In genomic region chr1:156625436-156626078, GRCh38 we compare ENCODE assay signal across 8 cellular contexts. TPM values are rescaled to one million over a fixed set of nuclear protein-coding genes. Genes with fewer than 3 reads are reported as not detected.
A peak's percentile ranks its signal among the peaks of the same experiment; 100 is the strongest.
DNase-seq lines count a peak whose midpoint lies in the region; ATAC-seq and TF ChIP-seq lines count a peak whose summit lies in the region.

No MANE protein-coding gene starts in this region.

- H3K36me3 ChIP-seq in A673 (ENCODE audit: insufficient read depth, low read length, poor library complexity, severe bottlenecking) (no peaks in the 10 kb centered on the region), GM23248 (ENCODE audit: low read depth) (no peaks in the 10 kb centered on the region), SK-N-MC (ENCODE audit: insufficient read depth, low read length) (no peaks in the 10 kb centered on the region), left ventricle myocardium inferior (no peaks in the 10 kb centered on the region)

- H3K9me3 Mint-ChIP-seq in activated naive CD8-positive, alpha-beta T cell treated with anti-CD3 and anti-CD28 coated beads, Interleukin-2, amount 10 ng/mL, durations not matched to agents 7 days and 5 days = no peaks in the 10 kb centered on the region

- BruUV-seq in A673 (replicated peaks; lab: Mats Ljungman, UMichigan) = no TSS peak

- peak overlapping the region; percentile 36 for H3K4me3 ChIP-seq in A673 (ENCODE audit: low read depth, low read length, poor library complexity, severe bottlenecking)
- no peak overlapping the region for H3K4me3 ChIP-seq in GM23248
- H3K4me3 ChIP-seq in SK-N-MC = peak overlapping the region; percentile 43
- peak overlapping the region; percentile 63 for H3K4me3 ChIP-seq in left ventricle myocardium inferior
- H3K4me3 ChIP-seq in retinal pigment epithelial cell (ENCODE audit: low read length) = no peak overlapping the region

- H3K9me3 ChIP-seq in A673 (ENCODE audit: low read depth, low read length, poor library complexity, severe bottlenecking) (no peaks in the 10 kb centered on the region), GM23248 (ENCODE audit: low read depth) (no peaks in the 10 kb centered on the region), SK-N-MC (ENCODE audit: low read depth, low read length) (no peaks in the 10 kb centered on the region), left ventricle myocardium inferior (replicated peaks) (no peaks in the 10 kb centered on the region)

- peaks cover 5% of the 10 kb centered on the region for H3K4me1 Mint-ChIP-seq in activated naive CD8-positive, alpha-beta T cell treated with anti-CD3 and anti-CD28 coated beads, Interleukin-2, amount 10 ng/mL, durations not matched to agents 7 days and 5 days

- in situ Hi-C loops in GM23248 (cut with MboI) = no loop called here

- WGBS in GM23248 (ENCODE audit: low coverage in 1 of 2, low lambda C conversion rate in 2 of 2, missing lambda C conversion rate in 2 of 2), 2 experiments = 0 to 1% methylated on average over 26 to 43 of the region's 45 CpGs

- H3K9ac ChIP-seq in GM23248 (no peak overlapping the region), SK-N-MC (ENCODE audit: insufficient read length) (no peak overlapping the region)

- H3K27me3 ChIP-seq in A673 (replicated peaks; ENCODE audit: insufficient read depth, low read depth, low read length, poor library complexity) (peaks cover 58% of the 10 kb centered on the region), GM23248 (replicated peaks; ENCODE audit: insufficient read depth) (peaks cover 55% of the 10 kb centered on the region), left ventricle myocardium inferior (ENCODE audit: low read depth) (peaks cover 83% of the 10 kb centered on the region)

- H3K4me3 Mint-ChIP-seq in activated naive CD8-positive, alpha-beta T cell treated with anti-CD3 and anti-CD28 coated beads, Interleukin-2, amount 10 ng/mL, durations not matched to agents 7 days and 5 days = peak overlapping the region; percentile 32

- ATAC-seq in activated naive CD8-positive, alpha-beta T cell treated with anti-CD3 and anti-CD28 coated beads, Interleukin-2, amount 10 ng/mL, durations not matched to agents 7 days and 5 days (ENCODE audit: low read depth) = peak; percentile 46
- no peak for ATAC-seq in GM19455 (IDR thresholded peaks at IDR 0.05; ENCODE audit: unreplicated experiment)
- ATAC-seq in GM21528 (IDR thresholded peaks at IDR 0.05; ENCODE audit: low FRiP score, unreplicated experiment) = no peak

- no peak overlapping the region for H2AFZ ChIP-seq in GM23248

- peaks cover 16% of the 10 kb centered on the region for H3K4me1 ChIP-seq in A673 (ENCODE audit: insufficient read depth, low read length, poor library complexity, severe bottlenecking)
- H3K4me1 ChIP-seq in GM23248 (ENCODE audit: insufficient read depth) = no peaks in the 10 kb centered on the region
- H3K4me1 ChIP-seq in left ventricle myocardium inferior = peaks cover 35% of the 10 kb centered on the region

- POLR2A ChIA-PET in A673 (lab: Charles Lee; ENCODE audit: low non-redundant PET) = no interaction called here
- POLR2A ChIA-PET in activated naive CD8-positive, alpha-beta T cell treated with anti-CD3 and anti-CD28 coated beads, Interleukin-2, amount 10 ng/mL, durations not matched to agents 7 days and 5 days (lab: Charles Lee) = interaction anchor here (0.6 to 2.4 kb wide), 3 partner anchors 18 to 280 kb away, joined by 3 to 8 read pairs (median 3); no protein-coding TSS in a partner anchor

- intact Hi-C loops in A673 (cut with micrococcal nuclease; ENCODE audit: unreplicated experiment) (loop anchor here (1.0 to 2.0 kb wide), 2 partner anchors 32 to 53 kb away; no protein-coding TSS in a partner anchor), left ventricle myocardium inferior (cut with micrococcal nuclease) (loop anchor here (2.0 kb wide), 1 partner anchor 31 kb away; no protein-coding TSS in a partner anchor)

- H3K27ac ChIP-seq in A673 (ENCODE audit: low read depth, low read length, poor library complexity, severe bottlenecking) (no peak overlapping the region), GM23248 (no peak overlapping the region), SK-N-MC (no peak overlapping the region), left ventricle myocardium inferior (replicated peaks) (peak overlapping the region; percentile 79)

- H3K4me2 ChIP-seq in GM23248 (ENCODE audit: unreplicated experiment) = peak overlapping the region; percentile 48

- no peaks in the 10 kb centered on the region for H3K9me2 ChIP-seq in GM23248 (ENCODE audit: insufficient read depth)

- no peaks in the 10 kb centered on the region for H3K79me2 ChIP-seq in GM23248 (ENCODE audit: insufficient read depth)

- H3K36me3 Mint-ChIP-seq in activated naive CD8-positive, alpha-beta T cell treated with anti-CD3 and anti-CD28 coated beads, Interleukin-2, amount 10 ng/mL, durations not matched to agents 7 days and 5 days = no peaks in the 10 kb centered on the region

- TF ChIP-seq CTCF in A673 (conservative IDR thresholded peaks at IDR 0.05; ENCODE audit: low read depth, low read length) (peak; percentile 90), left ventricle myocardium inferior (IDR thresholded peaks at IDR 0.05; ENCODE audit: borderline replicate concordance) (peak; percentile 83), retinal pigment epithelial cell (conservative IDR thresholded peaks at IDR 0.05; ENCODE audit: low read depth, low read length) (peak; percentile 82)

- no peak overlapping the region for H3K27ac Mint-ChIP-seq in activated naive CD8-positive, alpha-beta T cell treated with anti-CD3 and anti-CD28 coated beads, Interleukin-2, amount 10 ng/mL, durations not matched to agents 7 days and 5 days

- no peaks in the 10 kb centered on the region for H4K20me1 ChIP-seq in GM23248 (ENCODE audit: insufficient read depth)

- peaks cover 73% of the 10 kb centered on the region for H3K27me3 Mint-ChIP-seq in activated naive CD8-positive, alpha-beta T cell treated with anti-CD3 and anti-CD28 coated beads, Interleukin-2, amount 10 ng/mL, durations not matched to agents 7 days and 5 days

- CTCF ChIA-PET in A673 (lab: Charles Lee) = interaction anchor here (0.6 to 1.1 kb wide), 3 partner anchors 15 to 52 kb away, joined by 3 to 6 read pairs (median 3); no protein-coding TSS in a partner anchor

- peak; percentile 64 for DNase-seq in A673 (ENCODE audit: low spot score)
- DNase-seq in GM23248 = peak; percentile 56
- no peak for DNase-seq in SK-N-MC (ENCODE audit: low read depth, low spot score)
- peak; percentile 80 for DNase-seq in activated naive CD8-positive, alpha-beta T cell treated with anti-CD3 and anti-CD28 coated beads, Interleukin-2, amount 10 ng/mL, durations not matched to agents 7 days and 5 days
- peak; percentile 52 for DNase-seq in left ventricle myocardium inferior
- DNase-seq in retinal pigment epithelial cell (ENCODE audit: low read depth) = no peak

- no peaks in the 10 kb centered on the region for H3F3A ChIP-seq in GM23248 (ENCODE audit: insufficient read depth)

RNA-seq across cellular contexts. Expression of gene HAPLN2, which starts 6.3 kb away (rescaled TPM):
- total RNA-seq in A673 (2021) (not detected in 2 replicates), left ventricle myocardium inferior (1.2 TPM)
- not detected in 2 replicates for total RNA-seq in GM23248 (2014; rRNA removed; shearing (Covaris generic))
- not detected in 2 replicates for polyA plus RNA-seq in GM23248 (2016; fragmentation: Nextera tagmentation; extraction: Ambion mirVana)
- total RNA-seq in activated naive CD8-positive, alpha-beta T cell treated with anti-CD3 and anti-CD28 coated beads, Interleukin-2, amount 10 ng/mL, durations not matched to agents 7 days and 5 days = under 1 TPM in 1 of 2 experiments, not detected in 1; 0.17 TPM

RNA-seq across cellular contexts. Expression of gene BCAN, which starts 16.4 kb away (rescaled TPM):
- total RNA-seq in A673 (2021) = not detected in 2 replicates
- total RNA-seq in GM23248 (2014; rRNA removed; shearing (Covaris generic)) = not detected in 2 replicates
- not detected in 2 replicates for polyA plus RNA-seq in GM23248 (2016; fragmentation: Nextera tagmentation; extraction: Ambion mirVana)
- total RNA-seq in activated naive CD8-positive, alpha-beta T cell treated with anti-CD3 and anti-CD28 coated beads, Interleukin-2, amount 10 ng/mL, durations not matched to agents 7 days and 5 days = not detected
- total RNA-seq in left ventricle myocardium inferior = 0.05 TPM

RNA-seq across cellular contexts. Expression of gene GPATCH4, which starts 24.3 kb away (rescaled TPM):
- total RNA-seq in A673 (2021) = 66.8 and 84.2 TPM in 2 replicates
- total RNA-seq in GM23248 (2014; rRNA removed; shearing (Covaris generic)) = 9.5 and 12.5 TPM in 2 replicates
- 43.0 and 46.6 TPM in 2 replicates for polyA plus RNA-seq in GM23248 (2016; fragmentation: Nextera tagmentation; extraction: Ambion mirVana)
- 10 to 100 TPM; 29.7 to 31.1 TPM for total RNA-seq in activated naive CD8-positive, alpha-beta T cell treated with anti-CD3 and anti-CD28 coated beads, Interleukin-2, amount 10 ng/mL, durations not matched to agents 7 days and 5 days
- total RNA-seq in left ventricle myocardium inferior = 15.1 TPM

RNA-seq across cellular contexts. Expression of gene NAXE, which starts 34.0 kb away (rescaled TPM):
- 125 and 138 TPM in 2 replicates for total RNA-seq in A673 (2021)
- total RNA-seq in GM23248 (2014; rRNA removed; shearing (Covaris generic)) = 51.2 and 68.7 TPM in 2 replicates
- polyA plus RNA-seq in GM23248 (2016; fragmentation: Nextera tagmentation; extraction: Ambion mirVana) = 86.2 and 87.4 TPM in 2 replicates
- total RNA-seq in activated naive CD8-positive, alpha-beta T cell treated with anti-CD3 and anti-CD28 coated beads, Interleukin-2, amount 10 ng/mL, durations not matched to agents 7 days and 5 days = 10 to 100 TPM; 53.8 TPM
- 102 TPM for total RNA-seq in left ventricle myocardium inferior

RNA-seq across cellular contexts. Expression of gene TTC24, which starts 46.0 kb away (rescaled TPM):
- total RNA-seq in A673 (2021) (not detected in 2 replicates), left ventricle myocardium inferior (not detected)
- not detected in 2 replicates for total RNA-seq in GM23248 (2014; rRNA removed; shearing (Covaris generic))
- not detected in 2 replicates for polyA plus RNA-seq in GM23248 (2016; fragmentation: Nextera tagmentation; extraction: Ambion mirVana)
- 10 to 100 TPM; 22.7 to 24.1 TPM for total RNA-seq in activated naive CD8-positive, alpha-beta T cell treated with anti-CD3 and anti-CD28 coated beads, Interleukin-2, amount 10 ng/mL, durations not matched to agents 7 days and 5 days

Comparison
In these comparisons a context has a peak if more than half of its experiments do, and no peak if none do; other contexts are left out.
1. DNase-seq: peak in A673 (single experiment), GM23248 (single experiment), activated naive CD8-positive, alpha-beta T cell treated with anti-CD3 and anti-CD28 coated beads, Interleukin-2, amount 10 ng/mL, durations not matched to agents 7 days and 5 days (single experiment) and left ventricle myocardium inferior (single experiment); none in SK-N-MC (single experiment) and retinal pigment epithelial cell (single experiment).
2. H3K4me3 ChIP-seq: peak in A673 (single experiment), SK-N-MC (single experiment) and left ventricle myocardium inferior (single experiment); none in GM23248 (single experiment) and retinal pigment epithelial cell (single experiment).
3. Peak in every context shown above with its lines, with median percentiles within 50 percentile points of each other: CTCF ChIP-seq.